Comparison of ENCODE assay signal across 22 cellular contexts in the genomic region with DNA sequence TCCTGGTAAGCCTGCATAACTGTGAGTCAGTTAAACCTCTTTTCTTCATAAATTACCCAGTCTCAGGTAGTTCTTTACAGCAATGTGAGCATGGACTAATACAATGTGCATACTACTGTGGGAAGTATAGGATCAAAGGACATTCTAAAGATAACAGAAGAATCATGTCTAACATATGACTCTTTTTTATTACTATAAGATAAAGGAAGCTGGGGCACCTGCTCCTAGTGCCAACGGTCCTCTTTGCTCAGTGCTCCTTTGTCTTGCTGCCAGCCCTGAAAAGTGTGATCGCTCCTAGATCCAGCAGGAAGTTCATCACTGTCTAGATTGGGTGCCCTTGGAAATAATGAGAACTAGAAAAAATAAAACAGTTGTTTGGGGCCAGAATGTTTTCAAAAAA.
A peak's percentile ranks its signal among the peaks of the same experiment; 100 is the strongest.
DNase-seq lines count a peak whose midpoint lies in the region; ATAC-seq and TF ChIP-seq lines count a peak whose summit lies in the region.
"Had no signal": no experiment of that assay in that cellular context is flagged by ENCODE, and none has a peak within 500 bp of the region (broad histone marks: within the 10 kb centered on the region; RNA-seq: fewer than 3 reads in every experiment).

No MANE protein-coding gene starts in this region.

- CTCF ChIA-PET in Caco-2 (lab: Charles Lee) = interaction anchor here (0.6 kb wide), 2 partner anchors 87 to 124 kb away, joined by 3 read pairs; no protein-coding TSS in a partner anchor

- H3K9me3 ChIP-seq in Caco-2 (no peaks in the 10 kb centered on the region), hepatocyte (ENCODE audit: low read depth) (no peaks in the 10 kb centered on the region), mucosa of descending colon (no peaks in the 10 kb centered on the region), psoas muscle (no peaks in the 10 kb centered on the region)
- H3K9me3 ChIP-seq: A549; BLaER1 treated with 17β-estradiol and CSF1 and Interleukin-3, amounts not matched to agents 10 nM and 100 nM had no signal

- TF ChIP-seq CTCF in Caco-2 (IDR thresholded peaks at IDR 0.05; ENCODE audit: insufficient read depth in 1 of 2, low read depth in 1 of 2, low read length in 1 of 2, severe bottlenecking in 1 of 2, unreplicated experiment in 1 of 2) (no peak), hepatocyte (IDR thresholded peaks at IDR 0.05; ENCODE audit: poor library complexity) (no peak), mucosa of descending colon (IDR thresholded peaks at IDR 0.05) (no peak), psoas muscle (IDR thresholded peaks at IDR 0.05) (no peak)

- H3K9me3 Mint-ChIP-seq in Caco-2 (ENCODE audit: unreplicated experiment) = no peaks in the 10 kb centered on the region
- H3K9me3 Mint-ChIP-seq: CD4-positive, alpha-beta T cell; CD8-positive, alpha-beta T cell had no signal

- peak; percentile 68 for ATAC-seq in mucosa of descending colon
- no peak for ATAC-seq in psoas muscle
- ATAC-seq: A549; CD8-positive, alpha-beta T cell; GM12878 had no signal

- H3K27ac Mint-ChIP-seq in Caco-2 (ENCODE audit: unreplicated experiment) = peak overlapping the region; percentile 72
- H3K27ac Mint-ChIP-seq: B cell; CD4-positive, alpha-beta T cell; CD8-positive, alpha-beta T cell had no signal

- intact Hi-C loops in Caco-2 (cut with micrococcal nuclease; ENCODE audit: unreplicated experiment) (no loop called here), mucosa of descending colon (cut with DNase I, micrococcal nuclease) (no loop called here), psoas muscle (cut with DNase I) (no loop called here)

- no peaks in the 10 kb centered on the region for H3K4me1 Mint-ChIP-seq in Caco-2 (ENCODE audit: low read depth, unreplicated experiment)
- H3K4me1 Mint-ChIP-seq: B cell had no signal

- no peaks in the 10 kb centered on the region for H3K27me3 Mint-ChIP-seq in Caco-2 (ENCODE audit: insufficient read depth, unreplicated experiment)
- H3K27me3 Mint-ChIP-seq: B cell; CD4-positive, alpha-beta T cell had no signal

- WGBS in hepatocyte (ENCODE audit: low lambda C conversion rate, missing lambda C conversion rate) = 75% methylated on average over 2 of the region's 2 CpGs
- WGBS in psoas muscle, 3 donors = 74 to 78% (median 75%) methylated on average over 2 of the region's 2 CpGs

- no peaks in the 10 kb centered on the region for H3K9me2 ChIP-seq in hepatocyte (replicated peaks; ENCODE audit: insufficient read depth)

- H3K36me3 ChIP-seq in Caco-2 (ENCODE audit: control insufficient read depth, insufficient read depth, low read length) = no peaks in the 10 kb centered on the region
- no peaks in the 10 kb centered on the region for H3K36me3 ChIP-seq in hepatocyte (replicated peaks; ENCODE audit: insufficient read depth, low read depth)
- H3K36me3 ChIP-seq in mucosa of descending colon (ENCODE audit: low read depth) = no peaks in the 10 kb centered on the region
- no peaks in the 10 kb centered on the region for H3K36me3 ChIP-seq in psoas muscle (ENCODE audit: insufficient read depth in 1 of 2, low read depth in 1 of 2)

- H2AFZ ChIP-seq in hepatocyte = no peak overlapping the region

- no peaks in the 10 kb centered on the region for H3K4me1 ChIP-seq in Caco-2
- no peaks in the 10 kb centered on the region for H3K4me1 ChIP-seq in hepatocyte (ENCODE audit: insufficient read depth)
- no peaks in the 10 kb centered on the region for H3K4me1 ChIP-seq in mucosa of descending colon (ENCODE audit: low read depth)
- no peaks in the 10 kb centered on the region for H3K4me1 ChIP-seq in psoas muscle
- H3K4me1 ChIP-seq: A549; BLaER1 treated with 17β-estradiol and CSF1 and Interleukin-3, amounts not matched to agents 10 nM and 100 nM had no signal

- no TSS peak for BruUV-seq in Caco-2 (replicated peaks; lab: Mats Ljungman, UMichigan)

- DNase-seq in Caco-2 = no peak
- peak; percentile 8 for DNase-seq in hepatocyte (ENCODE audit: low spot score)
- peak in 1 of 3 donors; percentile 8 for DNase-seq in mucosa of descending colon
- DNase-seq in activated CD8-positive, alpha-beta memory T cell treated with anti-CD3 and anti-CD28 coated beads, Interleukin-2, amount 50 U/mL, for 48 hours = no peak
- DNase-seq in GOT3 (lab: John Stamatoyannopoulos, UW) = no peak
- DNase-seq in psoas muscle = no peak
- DNase-seq: AML-193; CD4-positive, alpha-beta T cell; CD8-positive, alpha-beta T cell; DMS 273 treated with DMSO at 0.1 percent for 48 hours; DMS153; DMS53; DMS79; DND-41; EL; GDM1 had no signal

- no peaks in the 10 kb centered on the region for H4K20me1 ChIP-seq in hepatocyte (ENCODE audit: insufficient read depth, poor library complexity, severe bottlenecking)
- H4K20me1 ChIP-seq: BLaER1 treated with 17β-estradiol and CSF1 and Interleukin-3, amounts not matched to agents 10 nM and 100 nM had no signal

- H3K4me3 ChIP-seq in Caco-2 (ENCODE audit: low read depth, low read length) (no peak overlapping the region), hepatocyte (no peak overlapping the region), mucosa of descending colon (no peak overlapping the region), psoas muscle (no peak overlapping the region)
- H3K4me3 ChIP-seq: A549; BLaER1 treated with 17β-estradiol and CSF1 and Interleukin-3, amounts not matched to agents 10 nM and 100 nM; GM12878 had no signal

- H3K79me2 ChIP-seq in hepatocyte = no peaks in the 10 kb centered on the region

- no peaks in the 10 kb centered on the region for H3K27me3 ChIP-seq in Caco-2 (replicated peaks; ENCODE audit: control insufficient read depth, insufficient read depth, low read length)
- H3K27me3 ChIP-seq in hepatocyte = no peaks in the 10 kb centered on the region
- H3K27me3 ChIP-seq in psoas muscle (ENCODE audit: insufficient read depth in 3 of 3, low read length in 2 of 3) = no peaks in the 10 kb centered on the region
- H3K27me3 ChIP-seq: BLaER1 treated with 17β-estradiol and CSF1 and Interleukin-3, amounts not matched to agents 10 nM and 100 nM had no signal

- no peak overlapping the region for H3K27ac ChIP-seq in hepatocyte
- H3K27ac ChIP-seq in psoas muscle = no peak overlapping the region
- H3K27ac ChIP-seq: 22Rv1; A549; BLaER1 treated with 17β-estradiol and CSF1 and Interleukin-3, amounts not matched to agents 10 nM and 100 nM; C4-2B had no signal

- H3K4me2 ChIP-seq in hepatocyte = no peak overlapping the region
- H3K4me2 ChIP-seq: A549; BLaER1 treated with 17β-estradiol and CSF1 and Interleukin-3, amounts not matched to agents 10 nM and 100 nM had no signal

- H3K36me3 Mint-ChIP-seq in Caco-2 (ENCODE audit: insufficient read depth, unreplicated experiment) = peaks cover 34% of the 10 kb centered on the region

- POLR2A ChIA-PET in Caco-2 (lab: Charles Lee) = no interaction called here

- H3K4me3 Mint-ChIP-seq in Caco-2 (ENCODE audit: unreplicated experiment) = no peak overlapping the region
- H3K4me3 Mint-ChIP-seq: B cell; CD4-positive, alpha-beta T cell; CD8-positive, alpha-beta T cell had no signal
